14 cellular contexts compared by ENCODE assay signal in the genomic region with DNA sequence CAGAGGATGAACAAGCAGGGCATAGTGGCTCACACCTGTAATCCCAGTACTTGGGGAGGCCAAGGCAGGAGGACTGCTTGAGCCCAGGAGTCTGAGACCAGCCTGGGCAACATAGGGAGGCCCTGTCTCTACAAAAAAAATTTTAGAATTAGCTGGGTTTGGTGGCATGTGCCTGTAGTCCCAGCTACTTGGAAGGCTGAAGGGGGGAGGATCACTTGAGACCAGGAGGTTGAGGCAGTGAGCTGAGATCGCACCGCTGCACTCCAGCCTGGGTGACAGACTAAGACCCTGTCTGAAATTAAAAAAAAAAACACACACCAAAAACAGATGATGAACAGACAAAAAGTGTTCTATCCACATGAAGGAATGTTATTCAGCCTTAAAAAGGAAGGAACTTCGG. TPM values are rescaled to one million over a fixed set of nuclear protein-coding genes. Genes with fewer than 3 reads are reported as not detected.
"Had no signal": no experiment of that assay in that cellular context is flagged by ENCODE, and none has a peak within 500 bp of the region (broad histone marks: within the 10 kb centered on the region; RNA-seq: fewer than 3 reads in every experiment).

No MANE protein-coding gene starts in this region.

RNA-seq across cellular contexts. Expression of gene DBH, which starts 39.6 kb away (rescaled TPM):
- total RNA-seq: esophagus squamous epithelium, kidney epithelial cell, left cardiac atrium, mammary epithelial cell, natural killer cell, occipital lobe, ovary, renal cortical epithelial cell, sigmoid colon, skeletal muscle tissue, subcutaneous adipose tissue, temporal lobe, ureter had no signal
- polyA plus RNA-seq: mammary epithelial cell, neural cell had no signal
